Comparison of ENCODE assay signal across 13 cellular contexts in the genomic region with DNA sequence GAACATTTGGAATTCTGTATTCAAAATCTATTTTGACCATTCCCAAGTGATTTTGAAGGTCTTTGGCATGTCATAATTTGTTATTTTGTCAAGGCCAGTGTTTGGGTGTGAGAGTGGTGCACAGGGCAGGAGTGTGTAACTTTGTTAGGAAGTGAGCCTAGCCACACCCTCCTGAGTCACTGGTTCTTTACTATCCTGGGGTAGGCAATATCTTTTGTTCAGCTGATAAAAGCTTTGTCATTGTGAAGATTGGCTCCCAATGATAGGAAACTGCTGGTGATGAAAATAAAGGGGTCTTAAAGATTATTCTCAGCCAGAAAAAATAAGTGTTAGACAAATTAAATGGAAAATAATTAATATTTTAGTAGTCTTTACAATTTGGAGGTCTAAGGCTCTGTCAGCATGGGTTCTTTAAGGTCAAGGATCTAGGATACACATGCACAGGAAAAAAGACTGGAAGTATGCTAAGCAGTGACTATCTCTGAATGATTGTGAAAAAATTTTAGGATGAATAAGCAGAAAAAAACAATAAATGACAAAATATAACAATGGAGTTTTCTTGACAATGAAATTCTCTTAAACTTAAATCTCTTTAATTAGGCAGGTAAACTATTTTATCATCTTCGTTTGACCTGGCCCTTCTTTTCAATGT. TPM values are rescaled to one million over a fixed set of nuclear protein-coding genes. Genes with fewer than 3 reads are reported as not detected.
DNase-seq lines count a peak whose midpoint lies in the region; ATAC-seq and TF ChIP-seq lines count a peak whose summit lies in the region.
"Had no signal": no experiment of that assay in that cellular context is flagged by ENCODE, and none has a peak within 500 bp of the region (broad histone marks: within the 10 kb centered on the region; RNA-seq: fewer than 3 reads in every experiment).

No MANE protein-coding gene starts in this region.

- peaks cover 0 to 56% (median 32%) of the 10 kb centered on the region in 9 donors for H3K36me3 ChIP-seq in heart right ventricle
- peaks cover 9 to 36% (median 24%) of the 10 kb centered on the region in 5 donors for H3K36me3 ChIP-seq in subcutaneous abdominal adipose tissue (ENCODE audit: control insufficient read depth in 5 of 5, insufficient read depth in 5 of 5, low read length in 5 of 5)

- H3K4me1 ChIP-seq in heart right ventricle (peaks cover 14 to 50% (median 48%) of the 10 kb centered on the region in 9 donors), subcutaneous abdominal adipose tissue (ENCODE audit: control insufficient read depth in 5 of 5, insufficient read depth in 5 of 5, low read length in 5 of 5) (peaks cover 0 to 60% (median 54%) of the 10 kb centered on the region in 5 donors)

- H3K27me3 ChIP-seq in heart right ventricle (no peaks in the 10 kb centered on the region), subcutaneous abdominal adipose tissue (ENCODE audit: control insufficient read depth in 5 of 5, insufficient read depth in 4 of 5, low read length in 5 of 5) (no peaks in the 10 kb centered on the region)
- H3K27me3 ChIP-seq: BLaER1, esophagus muscularis mucosa had no signal

- peaks cover 41 to 45% (median 44%) of the 10 kb centered on the region in 3 donors for H3K4me1 Mint-ChIP-seq in T-cell

- H3K9ac ChIP-seq in subcutaneous abdominal adipose tissue (ENCODE audit: low read length in 5 of 5), result peak overlapping the region in 1 of 5 donors; percentile 17
- H3K9ac ChIP-seq: BLaER1 had no signal

- peaks cover 13% of the 10 kb centered on the region for H3K36me3 Mint-ChIP-seq in T-cell

- no peaks in the 10 kb centered on the region for H3K9me3 Mint-ChIP-seq in T-cell

- H3K27ac ChIP-seq in heart right ventricle (peak overlapping the region in 7 of 10 donors; percentile 7 to 69 (median 20)), subcutaneous abdominal adipose tissue (ENCODE audit: low read depth, low read length) (peak overlapping the region; percentile 50)
- H3K27ac ChIP-seq: BLaER1, VCaP had no signal

- ATAC-seq in heart right ventricle (no peak), T-cell (replicated peaks in 1 of 4) (no peak)

- intact Hi-C loops in heart right ventricle (cut with DNase I), result no loop called here
- intact Hi-C loops in cardiac septum (cut with DNase I), result no loop called here

- H3K9me3 ChIP-seq in heart right ventricle (no peaks in the 10 kb centered on the region), subcutaneous abdominal adipose tissue (ENCODE audit: control insufficient read depth in 5 of 5, low read length in 5 of 5) (no peaks in the 10 kb centered on the region)
- H3K9me3 ChIP-seq: BLaER1, esophagus muscularis mucosa had no signal

- 52 to 53% methylated on average over 1 of the region's 1 CpG for WGBS in heart right ventricle, 2 donors

- POLR2A ChIA-PET in T-cell (lab: Charles Lee), result no interaction called here

- DNase-seq in heart right ventricle, result no peak
- no peak for DNase-seq in cardiac septum (ENCODE audit: low spot score)
- DNase-seq in T-cell, result no peak
- peak; percentile 52 for DNase-seq in fibroblast of mammary gland (ENCODE audit: low read depth)
- no peak for DNase-seq in NCI-H1436 (lab: John Stamatoyannopoulos, UW)
- DNase-seq in SKM-1 treated with dmso at 0.1 percent for 144 hours (lab: John Stamatoyannopoulos, UW; ENCODE audit: unreplicated experiment), result no peak
- DNase-seq in nucleus accumbens (lab: John Stamatoyannopoulos, UW), result no peak
- DNase-seq: activated naive CD4-positive, alpha-beta T cell treated with anti-CD3 and anti-CD28 coated beads, Interleukin-2, amount 50 U/mL, for 16 hours; NCI-H524 treated with DMSO at 0.1 percent for 48 hours had no signal

- H3K27ac Mint-ChIP-seq in T-cell, result peak overlapping the region; percentile 48 to 59

- no peak overlapping the region for H3K4me3 ChIP-seq in heart right ventricle
- H3K4me3 ChIP-seq in fibroblast of mammary gland (ENCODE audit: control insufficient read depth, low read depth, low read length), result no peak overlapping the region
- no peak overlapping the region for H3K4me3 ChIP-seq in subcutaneous abdominal adipose tissue (ENCODE audit: low read depth in 1 of 5, low read length in 5 of 5)
- H3K4me3 ChIP-seq: BLaER1, esophagus muscularis mucosa had no signal

- H3K4me3 Mint-ChIP-seq in T-cell, result no peak overlapping the region

- CTCF ChIA-PET in T-cell (lab: Charles Lee), result no interaction called here

- no peaks in the 10 kb centered on the region for H3K27me3 Mint-ChIP-seq in T-cell

- TF ChIP-seq CTCF in heart right ventricle (IDR thresholded peaks at IDR 0.05) (no peak), fibroblast of mammary gland (conservative IDR thresholded peaks at IDR 0.05; ENCODE audit: control insufficient read depth, insufficient read depth, low read depth, low read length) (no peak)

RNA-seq across cellular contexts. Expression of a gene that starts 5.1 kb away (rescaled TPM):
- total RNA-seq in heart right ventricle (10 to 100 TPM; 28.1 to 56.9 (median 31.1) TPM), cardiac septum (23.6 TPM), T-cell (10 to 100 TPM; 41.8 to 53.7 (median 48.2) TPM)
- 10 to 100 TPM; 11.3 to 16.5 TPM for polyA plus RNA-seq in heart right ventricle

RNA-seq across cellular contexts. Expression of a gene that starts 5.3 kb away (rescaled TPM):
- total RNA-seq in heart right ventricle (100 to 1,000 TPM in 1 of 10 donors, 10 to 100 TPM in 9; 70.9 to 105 (median 75.1) TPM), cardiac septum (64.9 TPM), T-cell (100 to 1,000 TPM in 3 of 5 donors, 10 to 100 TPM in 2; 95.5 to 106 (median 102) TPM)
- 10 to 100 TPM; 36.5 to 56.3 TPM for polyA plus RNA-seq in heart right ventricle

RNA-seq across cellular contexts. Expression of a gene that starts 49.9 kb away (rescaled TPM):
- total RNA-seq in heart right ventricle, result 100 to 1,000 TPM in 4 of 10 donors, 10 to 100 TPM in 6; 77.6 to 123 (median 96.9) TPM
- 100 to 1,000 TPM in 1 of 2 donors, 10 to 100 TPM in 1; 44.1 to 148 TPM for polyA plus RNA-seq in heart right ventricle
- total RNA-seq in cardiac septum, result 69.9 TPM
- 10 to 100 TPM; 12.1 to 20.2 (median 13.2) TPM for total RNA-seq in T-cell

RNA-seq across cellular contexts. Expression of a gene that starts 57.2 kb away (rescaled TPM):
- total RNA-seq in heart right ventricle (not detected), cardiac septum (not detected), T-cell (not detected)
- under 1 TPM in 1 of 2 donors, not detected in 1; 0.73 TPM for polyA plus RNA-seq in heart right ventricle
- total RNA-seq: esophagus muscularis mucosa had no signal
